ENCODE assay signal across 8 cellular contexts in the genomic region with DNA sequence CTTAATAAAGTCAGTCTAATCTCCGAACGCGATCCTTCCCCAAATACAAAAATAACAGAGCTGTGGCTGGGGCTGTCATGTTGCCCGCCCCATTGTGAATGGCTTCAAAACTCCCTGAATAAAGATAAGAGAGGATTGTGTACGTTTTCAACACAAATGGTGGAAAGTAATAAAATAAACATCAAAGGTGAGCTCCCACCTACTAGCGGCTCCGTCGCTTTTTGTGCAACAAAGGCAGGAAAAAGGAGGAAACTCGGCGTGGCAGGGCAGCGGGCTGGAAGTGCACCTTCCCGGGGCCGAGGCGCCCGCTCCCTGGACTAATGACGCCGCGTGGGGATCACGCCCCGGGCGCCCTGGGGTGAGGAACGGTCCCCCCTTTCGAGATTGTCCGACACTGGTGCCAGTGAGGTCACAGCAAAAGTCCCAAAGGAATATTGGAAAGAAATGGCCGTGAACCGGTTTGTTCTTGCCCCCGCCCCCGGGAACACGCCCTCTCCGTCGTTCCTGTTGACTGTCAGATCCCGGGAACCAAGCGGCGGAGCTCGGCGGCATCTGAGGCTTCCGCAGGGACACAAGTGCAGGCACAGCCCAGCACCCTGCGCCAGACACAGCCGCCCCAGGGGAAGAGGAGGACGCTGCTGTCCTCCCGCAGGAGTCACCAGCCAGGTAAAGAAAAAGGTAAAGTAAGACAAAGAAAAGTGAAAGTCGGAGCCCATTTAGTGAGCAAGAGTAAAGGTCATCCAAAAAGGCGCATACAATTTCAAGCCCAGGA. TPM values are rescaled to one million over a fixed set of nuclear protein-coding genes. Genes with fewer than 3 reads are reported as not detected.
A peak's percentile ranks its signal among the peaks of the same experiment; 100 is the strongest.
DNase-seq lines count a peak whose midpoint lies in the region; ATAC-seq and TF ChIP-seq lines count a peak whose summit lies in the region.
"Had no signal": no experiment of that assay in that cellular context is flagged by ENCODE, and none has a peak within 500 bp of the region (broad histone marks: within the 10 kb centered on the region; RNA-seq: fewer than 3 reads in every experiment).

No MANE protein-coding gene starts in this region.

- no peak for ATAC-seq in activated CD8-positive, alpha-beta T cell treated with anti-CD3 and anti-CD28 coated beads, Interleukin-2, amount 10 ng/mL, durations not matched to agents 7 days and 5 days

- CTCF ChIA-PET in HEK293T (lab: Yijun Ruan, JAX), result no interaction called here
- CTCF ChIA-PET in activated CD8-positive, alpha-beta T cell treated with anti-CD3 and anti-CD28 coated beads, Interleukin-2, amount 10 ng/mL, durations not matched to agents 7 days and 5 days (lab: Charles Lee), result interaction anchor here (2.1 kb wide), 1 partner anchor 86 kb away, joined by 7 read pairs; no protein-coding TSS in a partner anchor

- intact Hi-C loops in uterus (cut with DNase I; ENCODE audit: low total_unique reads), result no loop called here

- DNase-seq in HEK293T (ENCODE audit: extremely low spot score) (peak; percentile 46), uterus (no peak), NCI-H345 (lab: John Stamatoyannopoulos, UW) (no peak)
- DNase-seq in activated CD8-positive, alpha-beta T cell treated with anti-CD3 and anti-CD28 coated beads, Interleukin-2, amount 10 ng/mL, durations not matched to agents 7 days and 5 days, result no peak
- no peak for DNase-seq in NK-92 treated with Interleukin-12 subunit alpha and Interleukin-12 subunit beta, amount 100 ng/mL, for 24 hours (lab: John Stamatoyannopoulos, UW)

- TF ChIP-seq POLR2A in uterus (IDR thresholded peaks at IDR 0.05), result no peak

- no peak overlapping the region for H3K27ac Mint-ChIP-seq in activated CD8-positive, alpha-beta T cell treated with anti-CD3 and anti-CD28 coated beads, Interleukin-2, amount 10 ng/mL, durations not matched to agents 7 days and 5 days

- no peaks in the 10 kb centered on the region for H3K9me3 ChIP-seq in iPS-18a (ENCODE audit: control insufficient read depth, low read depth, low read length)
- no peaks in the 10 kb centered on the region for H3K9me3 ChIP-seq in uterus

- H3K27me3 ChIP-seq in iPS-18a (ENCODE audit: control insufficient read depth, insufficient read depth, low read length) (peaks cover 89% of the 10 kb centered on the region), uterus (peaks cover 0 to 29% of the 10 kb centered on the region in 2 donors)

- TF ChIP-seq CTCF in uterus (IDR thresholded peaks at IDR 0.05), result no peak

- H3K4me1 ChIP-seq in iPS-18a (ENCODE audit: control insufficient read depth, low read depth, low read length) (peaks cover 4% of the 10 kb centered on the region), uterus (peaks cover 0 to 17% of the 10 kb centered on the region in 2 donors)

- H3K4me3 Mint-ChIP-seq in activated CD8-positive, alpha-beta T cell treated with anti-CD3 and anti-CD28 coated beads, Interleukin-2, amount 10 ng/mL, durations not matched to agents 7 days and 5 days, result peak overlapping the region; percentile 64

- no peaks in the 10 kb centered on the region for H3K9me3 Mint-ChIP-seq in activated CD8-positive, alpha-beta T cell treated with anti-CD3 and anti-CD28 coated beads, Interleukin-2, amount 10 ng/mL, durations not matched to agents 7 days and 5 days (ENCODE audit: insufficient read depth)

- H3K36me3 ChIP-seq in iPS-18a (ENCODE audit: control insufficient read depth, low read depth, low read length) (no peaks in the 10 kb centered on the region), uterus (no peaks in the 10 kb centered on the region)

- H3K27ac ChIP-seq in iPS-18a (ENCODE audit: low read length), result no peak overlapping the region
- peak overlapping the region in 16 of 21 experiments; percentile 17 to 92 (median 78) for H3K27ac ChIP-seq in skin epidermis
- H3K27ac ChIP-seq in uterus, result no peak overlapping the region

- H3K4me1 Mint-ChIP-seq in activated CD8-positive, alpha-beta T cell treated with anti-CD3 and anti-CD28 coated beads, Interleukin-2, amount 10 ng/mL, durations not matched to agents 7 days and 5 days (ENCODE audit: low read depth), result peaks cover 12% of the 10 kb centered on the region

- POLR2A ChIA-PET in HEK293T (lab: Yijun Ruan, JAX), result interaction anchor here (0.9 to 1.1 kb wide), 2 partner anchors 68 to 79 kb away, joined by 3 read pairs; no protein-coding TSS in a partner anchor
- POLR2A ChIA-PET in activated CD8-positive, alpha-beta T cell treated with anti-CD3 and anti-CD28 coated beads, Interleukin-2, amount 10 ng/mL, durations not matched to agents 7 days and 5 days (lab: Charles Lee), result no interaction called here

- peaks cover 2% of the 10 kb centered on the region for H3K36me3 Mint-ChIP-seq in activated CD8-positive, alpha-beta T cell treated with anti-CD3 and anti-CD28 coated beads, Interleukin-2, amount 10 ng/mL, durations not matched to agents 7 days and 5 days (ENCODE audit: low read depth)

- H3K9ac ChIP-seq in iPS-18a (ENCODE audit: low read length), result no peak overlapping the region

- H3K27me3 Mint-ChIP-seq in activated CD8-positive, alpha-beta T cell treated with anti-CD3 and anti-CD28 coated beads, Interleukin-2, amount 10 ng/mL, durations not matched to agents 7 days and 5 days (ENCODE audit: low read depth), result peaks cover 71% of the 10 kb centered on the region

- H3K4me3 ChIP-seq in iPS-18a (ENCODE audit: low read length) (peak overlapping the region; percentile 39), skin epidermis (peak overlapping the region; percentile 36 to 49 (median 43)), uterus (peak overlapping the region in 1 of 2 donors; percentile 3)

TF ChIP-seq in HEK293T, 16 proteins besides CTCF, POLR2A, EP300 and RAD21:
- TF ChIP-seq FOXK2 (IDR thresholded peaks at IDR 0.05) (no peak), NFRKB (IDR thresholded peaks at IDR 0.05) (no peak), L3MBTL2 (conservative IDR thresholded peaks at IDR 0.05) (no peak), SP1 (IDR thresholded peaks at IDR 0.05) (no peak), TARDBP (IDR thresholded peaks at IDR 0.05) (no peak), FOXM1 (IDR thresholded peaks at IDR 0.05; ENCODE audit: borderline replicate concordance) (no peak), BHLHE40 (IDR thresholded peaks at IDR 0.05; ENCODE audit: borderline replicate concordance) (no peak), PKNOX1 (IDR thresholded peaks at IDR 0.05) (no peak), ZNF384 (IDR thresholded peaks at IDR 0.05) (no peak), ELF4 (IDR thresholded peaks at IDR 0.05) (no peak), SUZ12 (IDR thresholded peaks at IDR 0.05) (no peak), HDGF (IDR thresholded peaks at IDR 0.05; ENCODE audit: borderline replicate concordance) (no peak), CTBP1 (IDR thresholded peaks at IDR 0.05; ENCODE audit: borderline replicate concordance) (no peak), ARNT (IDR thresholded peaks at IDR 0.05) (no peak), FOXA1 (IDR thresholded peaks at IDR 0.05) (no peak), LEF1 (IDR thresholded peaks at IDR 0.05; ENCODE audit: borderline replicate concordance) (no peak)
TF ChIP-seq in HEK293T: peak in this region for 0.

RNA-seq across cellular contexts. Expression of gene FOXQ1, which starts 1.1 kb away (rescaled TPM):
- not detected for total RNA-seq in activated CD8-positive, alpha-beta T cell treated with anti-CD3 and anti-CD28 coated beads, Interleukin-2, amount 10 ng/mL, durations not matched to agents 7 days and 5 days
- under 1 TPM in 2 of 4 donors, not detected in 2; 0.18 to 0.48 TPM for total RNA-seq in uterus
- total RNA-seq: T-helper 1 cell treated with Interleukin-12 subunit alpha and Interleukin-12 subunit beta and Interleukin-4 antibody, amounts not matched to agents 30 ng/mL and 1 ng/mL, for 36 hours had no signal

Comparison
In these comparisons a context has a peak if more than half of its experiments do, and no peak if none do; other contexts are left out.
1. H3K27ac ChIP-seq: peak in skin epidermis (16 of 21); none in iPS-18a (single experiment) and uterus (0 of 2).